Comparison of ENCODE assay signal across 21 cellular contexts in genomic region chr4:44221407-44221806, GRCh38.
A peak's percentile ranks its signal among the peaks of the same experiment; 100 is the strongest.
DNase-seq lines count a peak whose midpoint lies in the region; ATAC-seq, FAIRE-seq and TF ChIP-seq lines count a peak whose summit lies in the region.
"Had no signal": no experiment of that assay in that cellular context is flagged by ENCODE, and none has a peak within 500 bp of the region (broad histone marks: within the 10 kb centered on the region; RNA-seq: fewer than 3 reads in every experiment).

No MANE protein-coding gene starts in this region.

- no peaks in the 10 kb centered on the region for H4K20me1 ChIP-seq in astrocyte (ENCODE audit: insufficient read depth, low read length)

- H3K27ac ChIP-seq in astrocyte (ENCODE audit: low read depth, low read length) (no peak overlapping the region), ovary (no peak overlapping the region)
- H3K27ac ChIP-seq: A549 had no signal

- peaks cover 5% of the 10 kb centered on the region for H3K9me3 Mint-ChIP-seq in astrocyte (ENCODE audit: unreplicated experiment)

- H3K4me2 ChIP-seq in astrocyte (ENCODE audit: low read length), result no peak overlapping the region
- H3K4me2 ChIP-seq: A549, GM23338 had no signal

- H3K9me3 ChIP-seq in astrocyte (ENCODE audit: insufficient read depth, low read depth, low read length), result no peaks in the 10 kb centered on the region
- H3K9me3 ChIP-seq in ovary, result no peaks in the 10 kb centered on the region
- H3K9me3 ChIP-seq: A549 had no signal

- H3K36me3 ChIP-seq in astrocyte (ENCODE audit: insufficient read depth, low read length), result no peaks in the 10 kb centered on the region
- no peaks in the 10 kb centered on the region for H3K36me3 ChIP-seq in ovary

- H3K79me2 ChIP-seq in astrocyte (ENCODE audit: insufficient read depth, low read length), result no peaks in the 10 kb centered on the region

- no peaks in the 10 kb centered on the region for H3K36me3 Mint-ChIP-seq in astrocyte (ENCODE audit: low read depth, unreplicated experiment)
- H3K36me3 Mint-ChIP-seq: CD4-positive, alpha-beta memory T cell had no signal

- no peak overlapping the region for H2AFZ ChIP-seq in astrocyte (ENCODE audit: low read depth, low read length)
- H2AFZ ChIP-seq: GM23338 had no signal

- no peak overlapping the region for H3K4me3 Mint-ChIP-seq in astrocyte (ENCODE audit: unreplicated experiment)
- H3K4me3 Mint-ChIP-seq: CD4-positive, alpha-beta memory T cell; GM23338; H9 had no signal

- WGBS in ovary, 3 donors, result 43 to 57% (median 49%) methylated on average over 4 of the region's 4 CpGs

- H3K4me1 Mint-ChIP-seq in astrocyte (ENCODE audit: low read depth, unreplicated experiment), result no peaks in the 10 kb centered on the region
- H3K4me1 Mint-ChIP-seq: CD4-positive, alpha-beta memory T cell; GM23338; H9 had no signal

- no peak for TF ChIP-seq POLR2A in ovary (IDR thresholded peaks at IDR 0.05)

- H3K27me3 ChIP-seq in astrocyte (ENCODE audit: insufficient read depth, low read length), result no peaks in the 10 kb centered on the region
- H3K27me3 ChIP-seq in ovary, result no peaks in the 10 kb centered on the region

- no peak overlapping the region for H3K27ac Mint-ChIP-seq in astrocyte (ENCODE audit: unreplicated experiment)
- H3K27ac Mint-ChIP-seq: CD4-positive, alpha-beta memory T cell; GM23338; H9 had no signal

- FAIRE-seq in astrocyte (lab: Jason Lieb, UNC), result no peak
- FAIRE-seq: A549, GM12891, GM18507 had no signal

- H3K4me3 ChIP-seq in astrocyte (ENCODE audit: insufficient read depth, low read depth, low read length) (no peak overlapping the region), ovary (no peak overlapping the region)
- H3K4me3 ChIP-seq: A549, GM23338 had no signal

- DNase-seq in astrocyte (ENCODE audit: low read depth), result peak; percentile 14
- DNase-seq in globus pallidus (ENCODE audit: low spot score), result peak; percentile 24
- DNase-seq in ovary, result peak in 3 of 5 donors; percentile 13 to 23 (median 20)
- no peak for DNase-seq in NCI-H1105 treated with DMSO at 0.1 percent for 48 hours (lab: John Stamatoyannopoulos, UW)
- DNase-seq in AG20443 (ENCODE audit: low spot score), result no peak
- no peak for DNase-seq in retina
- DNase-seq: 8988T, ACHN, Calu3, COR-L47, DMS153, DND-41, GDM1, H9 had no signal

- no peak for ATAC-seq in HG02798 (IDR thresholded peaks at IDR 0.05; ENCODE audit: poor library complexity, unreplicated experiment)
- ATAC-seq: A549, GM23338, HCT116 had no signal

- H3K9ac ChIP-seq in astrocyte (ENCODE audit: low read length), result no peak overlapping the region

- no peak for TF ChIP-seq EP300 in ovary (IDR thresholded peaks at IDR 0.05)

- no peaks in the 10 kb centered on the region for H3K4me1 ChIP-seq in astrocyte (ENCODE audit: insufficient read depth, low read length)
- no peaks in the 10 kb centered on the region for H3K4me1 ChIP-seq in ovary (ENCODE audit: insufficient read depth)
- H3K4me1 ChIP-seq: A549 had no signal

- intact Hi-C loops in ovary (cut with DNase I), result no loop called here

- H3K27me3 Mint-ChIP-seq in astrocyte (ENCODE audit: low read depth, unreplicated experiment), result no peaks in the 10 kb centered on the region
- H3K27me3 Mint-ChIP-seq: CD4-positive, alpha-beta memory T cell had no signal

- TF ChIP-seq CTCF in astrocyte (IDR thresholded peaks at IDR 0.05; ENCODE audit: insufficient read depth, low read depth, low read length), result no peak
- TF ChIP-seq CTCF in ovary (IDR thresholded peaks at IDR 0.05), result no peak

Comparison
In these comparisons a context has a peak if more than half of its experiments do, and no peak if none do; other contexts are left out.
1. DNase-seq: peak in astrocyte (single experiment), globus pallidus (single experiment) and ovary (3 of 5); none in NCI-H1105 treated with DMSO at 0.1 percent for 48 hours (single experiment), AG20443 (single experiment) and retina (single experiment).